Comparison of ENCODE assay signal across 23 cellular contexts in the genomic region with DNA sequence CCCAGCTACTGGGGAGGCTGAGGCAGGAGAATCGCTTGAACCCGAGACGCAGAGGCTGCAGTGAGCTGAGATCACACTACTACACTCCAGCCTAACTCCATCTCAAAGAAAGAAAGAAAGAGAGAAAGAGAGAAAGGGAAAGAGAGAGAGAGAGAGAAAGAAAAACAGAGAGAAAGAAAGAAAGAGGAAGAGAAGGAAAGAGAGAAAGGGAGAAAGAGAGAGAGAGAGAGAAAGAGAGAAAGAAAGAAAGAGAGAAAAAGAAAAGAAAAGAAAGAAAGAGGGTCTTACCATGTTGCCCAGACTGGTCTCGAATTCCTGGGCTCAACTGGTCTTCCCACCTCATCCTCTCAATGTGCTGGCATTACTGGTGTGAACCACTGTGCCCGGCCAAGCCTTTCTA. TPM values are rescaled to one million over a fixed set of nuclear protein-coding genes. Genes with fewer than 3 reads are reported as not detected.
DNase-seq lines count a peak whose midpoint lies in the region; ATAC-seq and TF ChIP-seq lines count a peak whose summit lies in the region.
"Had no signal": no experiment of that assay in that cellular context is flagged by ENCODE, and none has a peak within 500 bp of the region (broad histone marks: within the 10 kb centered on the region; RNA-seq: fewer than 3 reads in every experiment).

No MANE protein-coding gene starts in this region.

- H3K27me3 Mint-ChIP-seq in chondrocyte (ENCODE audit: low read depth): no peaks in the 10 kb centered on the region
- H3K27me3 Mint-ChIP-seq in activated CD8-positive, alpha-beta T cell treated with anti-CD3 and anti-CD28 coated beads, Interleukin-2, amount 10 ng/mL, durations not matched to agents 7 days and 5 days (ENCODE audit: low read depth): no peaks in the 10 kb centered on the region
- H3K27me3 Mint-ChIP-seq in CD8-positive, alpha-beta T cell (ENCODE audit: low read depth): no peaks in the 10 kb centered on the region
- H3K27me3 Mint-ChIP-seq in CD4-positive, alpha-beta memory T cell: peaks cover 1 to 5% of the 10 kb centered on the region in 2 donors

- no peak overlapping the region for H2BK12ac ChIP-seq in trophoblast cell (ENCODE audit: low read length)

- no peak for TF ChIP-seq POLR2A in upper lobe of left lung (IDR thresholded peaks at IDR 0.05)

- H3K4me1 ChIP-seq in HEK293 (ENCODE audit: control insufficient read depth, insufficient read depth, low read length) (no peaks in the 10 kb centered on the region), trophoblast cell (ENCODE audit: control insufficient read depth in 1 of 2, insufficient read depth in 2 of 2, low read length in 2 of 2) (peaks cover 0 to 3% of the 10 kb centered on the region in 2 experiments), upper lobe of left lung (peaks cover 0 to 3% (median 0%) of the 10 kb centered on the region in 4 donors)
- H3K4me1 ChIP-seq in CD8-positive, alpha-beta T cell (ENCODE audit: insufficient read depth, low read length): no peaks in the 10 kb centered on the region
- no peaks in the 10 kb centered on the region for H3K4me1 ChIP-seq in CD4-positive, alpha-beta memory T cell (ENCODE audit: insufficient read depth, low read length)

- no peak overlapping the region for H4K12ac ChIP-seq in trophoblast cell (ENCODE audit: low read depth, low read length)

- intact Hi-C loops in CD8-positive, alpha-beta T cell (cut with DNase I, micrococcal nuclease): no loop called here
- intact Hi-C loops in CD4-positive, alpha-beta memory T cell (cut with micrococcal nuclease): no loop called here

- no peak overlapping the region for H4K91ac ChIP-seq in trophoblast cell (ENCODE audit: low read depth, low read length)

- TF ChIP-seq CTCF in HEK293 (tag by site-specific recombination; IDR thresholded peaks at IDR 0.05): no peak
- TF ChIP-seq CTCF in chondrocyte (IDR thresholded peaks at IDR 0.05): no peak
- TF ChIP-seq CTCF in upper lobe of left lung (IDR thresholded peaks at IDR 0.05): no peak
- no peak for TF ChIP-seq CTCF in CD8-positive, alpha-beta T cell (IDR thresholded peaks at IDR 0.05)

- H2BK120ac ChIP-seq in trophoblast cell (ENCODE audit: insufficient read depth, low read length, poor library complexity): no peak overlapping the region

- peaks cover 0 to 88% of the 10 kb centered on the region in 2 experiments; a peak in 1 of 3 replicates for H3K36me3 ChIP-seq in HEK293 (ENCODE audit: control insufficient read depth in 2 of 2, insufficient read depth in 1 of 2, low read length in 2 of 2)
- H3K36me3 ChIP-seq in trophoblast cell (ENCODE audit: control insufficient read depth in 1 of 2, insufficient read depth in 2 of 2, low read length in 2 of 2): peaks cover 88 to 91% of the 10 kb centered on the region in 2 experiments
- no peaks in the 10 kb centered on the region for H3K36me3 ChIP-seq in upper lobe of left lung
- no peaks in the 10 kb centered on the region for H3K36me3 ChIP-seq in CD8-positive, alpha-beta T cell (ENCODE audit: insufficient read depth, low read length)
- H3K36me3 ChIP-seq in CD4-positive, alpha-beta memory T cell (ENCODE audit: insufficient read depth, low read length): no peaks in the 10 kb centered on the region

- no peak overlapping the region for H3K9ac ChIP-seq in trophoblast cell (ENCODE audit: low read length)

- H3K27ac ChIP-seq in HEK293 (ENCODE audit: extremely low read depth, low read depth, low read length) (no peak overlapping the region), trophoblast cell (ENCODE audit: low read depth, low read length) (no peak overlapping the region), upper lobe of left lung (peak overlapping the region; percentile 36 to 60 (median 52))
- H3K27ac ChIP-seq in CD8-positive, alpha-beta T cell (ENCODE audit: low read depth, low read length): no peak overlapping the region
- no peak overlapping the region for H3K27ac ChIP-seq in CD4-positive, alpha-beta memory T cell (ENCODE audit: low read depth, low read length)
- H3K27ac ChIP-seq: SJSA1 had no signal

- peak overlapping the region; percentile 41 for H3K18ac ChIP-seq in trophoblast cell (ENCODE audit: low read length)

- peak overlapping the region; percentile 68 for H3K27ac Mint-ChIP-seq in chondrocyte (ENCODE audit: unreplicated experiment)
- H3K27ac Mint-ChIP-seq in activated CD8-positive, alpha-beta T cell treated with anti-CD3 and anti-CD28 coated beads, Interleukin-2, amount 10 ng/mL, durations not matched to agents 7 days and 5 days: no peak overlapping the region
- no peak overlapping the region for H3K27ac Mint-ChIP-seq in CD8-positive, alpha-beta T cell
- no peak overlapping the region for H3K27ac Mint-ChIP-seq in CD4-positive, alpha-beta memory T cell

- H2BK5ac ChIP-seq in trophoblast cell (ENCODE audit: low read depth, low read length, poor library complexity): no peak overlapping the region

- peaks cover 7% of the 10 kb centered on the region for H3K79me2 ChIP-seq in trophoblast cell (ENCODE audit: control insufficient read depth, insufficient read depth, low read length, poor library complexity)

- TF ChIP-seq EP300 in upper lobe of left lung (IDR thresholded peaks at IDR 0.05): no peak

- POLR2A ChIA-PET in HEK293 (lab: Yijun Ruan, JAX): no interaction called here
- POLR2A ChIA-PET in activated CD8-positive, alpha-beta T cell treated with anti-CD3 and anti-CD28 coated beads, Interleukin-2, amount 10 ng/mL, durations not matched to agents 7 days and 5 days (lab: Charles Lee): interaction anchor here (1.0 kb wide), 1 partner anchor 39 kb away, joined by 3 read pairs; no protein-coding TSS in a partner anchor
- POLR2A ChIA-PET in CD8-positive, alpha-beta T cell (lab: Charles Lee): no interaction called here
- POLR2A ChIA-PET in CD4-positive, alpha-beta memory T cell (lab: Charles Lee; ENCODE audit: partially characterized antibody): no interaction called here

- H3K4me3 ChIP-seq in HEK293 (ENCODE audit: low read depth, low read length) (no peak overlapping the region), trophoblast cell (ENCODE audit: low read depth, low read length) (no peak overlapping the region), upper lobe of left lung (no peak overlapping the region)
- H3K4me3 ChIP-seq in CD8-positive, alpha-beta T cell (ENCODE audit: low read depth, low read length): no peak overlapping the region
- no peak overlapping the region for H3K4me3 ChIP-seq in CD4-positive, alpha-beta memory T cell (ENCODE audit: low read length in 2 of 2)
- H3K4me3 ChIP-seq: SJSA1 had no signal

- no peak for ATAC-seq in upper lobe of left lung (ENCODE audit: low FRiP score in 2 of 2)
- no peak for ATAC-seq in activated CD8-positive, alpha-beta T cell treated with anti-CD3 and anti-CD28 coated beads, Interleukin-2, amount 10 ng/mL, durations not matched to agents 7 days and 5 days
- no peak for ATAC-seq in CD8-positive, alpha-beta T cell
- ATAC-seq: Right ventricle myocardium inferior had no signal

- no CpG with 5 or more reads among the region's 5 CpGs for WGBS in trophoblast cell (ENCODE audit: extremely low coverage, insufficient coverage, insufficient read length)
- 80 to 88% methylated on average over 5 of the region's 5 CpGs for WGBS in upper lobe of left lung, 2 donors

- no peak overlapping the region for H3K4me3 Mint-ChIP-seq in chondrocyte (ENCODE audit: unreplicated experiment)
- H3K4me3 Mint-ChIP-seq in activated CD8-positive, alpha-beta T cell treated with anti-CD3 and anti-CD28 coated beads, Interleukin-2, amount 10 ng/mL, durations not matched to agents 7 days and 5 days: no peak overlapping the region
- H3K4me3 Mint-ChIP-seq in CD8-positive, alpha-beta T cell: no peak overlapping the region
- H3K4me3 Mint-ChIP-seq in CD4-positive, alpha-beta memory T cell: no peak overlapping the region
- H3K4me3 Mint-ChIP-seq: H9 had no signal

- H3K14ac ChIP-seq in trophoblast cell (ENCODE audit: low read length): no peak overlapping the region

- H3K4me1 Mint-ChIP-seq in chondrocyte (ENCODE audit: low read depth): peaks cover 4% of the 10 kb centered on the region
- no peaks in the 10 kb centered on the region for H3K4me1 Mint-ChIP-seq in activated CD8-positive, alpha-beta T cell treated with anti-CD3 and anti-CD28 coated beads, Interleukin-2, amount 10 ng/mL, durations not matched to agents 7 days and 5 days (ENCODE audit: low read depth)
- H3K4me1 Mint-ChIP-seq in CD8-positive, alpha-beta T cell (ENCODE audit: low read depth): no peaks in the 10 kb centered on the region
- no peaks in the 10 kb centered on the region for H3K4me1 Mint-ChIP-seq in CD4-positive, alpha-beta memory T cell

- H2AFZ ChIP-seq in trophoblast cell (ENCODE audit: insufficient read depth, low read length, poor library complexity): no peak overlapping the region

- no peak overlapping the region for H3K4ac ChIP-seq in trophoblast cell (ENCODE audit: low read depth, low read length)

- H3K9me3 ChIP-seq in HEK293 (ENCODE audit: control insufficient read depth, insufficient read depth, low read depth, low read length) (no peaks in the 10 kb centered on the region), trophoblast cell (ENCODE audit: insufficient read depth, low read depth, low read length) (no peaks in the 10 kb centered on the region), upper lobe of left lung (no peaks in the 10 kb centered on the region)
- H3K9me3 ChIP-seq in CD8-positive, alpha-beta T cell (ENCODE audit: low read length): no peaks in the 10 kb centered on the region
- H3K9me3 ChIP-seq in CD4-positive, alpha-beta memory T cell (ENCODE audit: control insufficient read depth in 1 of 2, low read length in 2 of 2): no peaks in the 10 kb centered on the region
- H3K9me3 ChIP-seq: SJSA1 had no signal

- no peak overlapping the region for H3K23ac ChIP-seq in trophoblast cell (ENCODE audit: low read length)

- H3K4me2 ChIP-seq in trophoblast cell (ENCODE audit: low read length): no peak overlapping the region

- no peaks in the 10 kb centered on the region for H3K9me3 Mint-ChIP-seq in chondrocyte (ENCODE audit: low read depth)
- H3K9me3 Mint-ChIP-seq in activated CD8-positive, alpha-beta T cell treated with anti-CD3 and anti-CD28 coated beads, Interleukin-2, amount 10 ng/mL, durations not matched to agents 7 days and 5 days (ENCODE audit: insufficient read depth): no peaks in the 10 kb centered on the region
- no peaks in the 10 kb centered on the region for H3K9me3 Mint-ChIP-seq in CD8-positive, alpha-beta T cell
- no peaks in the 10 kb centered on the region for H3K9me3 Mint-ChIP-seq in CD4-positive, alpha-beta memory T cell
- H3K9me3 Mint-ChIP-seq: H9 had no signal

- peaks cover 14% of the 10 kb centered on the region for H3K36me3 Mint-ChIP-seq in chondrocyte (ENCODE audit: low read depth)
- no peaks in the 10 kb centered on the region for H3K36me3 Mint-ChIP-seq in activated CD8-positive, alpha-beta T cell treated with anti-CD3 and anti-CD28 coated beads, Interleukin-2, amount 10 ng/mL, durations not matched to agents 7 days and 5 days (ENCODE audit: low read depth)
- no peaks in the 10 kb centered on the region for H3K36me3 Mint-ChIP-seq in CD8-positive, alpha-beta T cell
- H3K36me3 Mint-ChIP-seq in CD4-positive, alpha-beta memory T cell: no peaks in the 10 kb centered on the region

- no peak for DNase-seq in chondrocyte (ENCODE audit: low spot score)
- DNase-seq in trophoblast cell: no peak
- no peak for DNase-seq in upper lobe of left lung
- DNase-seq in activated CD8-positive, alpha-beta T cell treated with anti-CD3 and anti-CD28 coated beads, Interleukin-2, amount 10 ng/mL, durations not matched to agents 7 days and 5 days: no peak
- DNase-seq in CD8-positive, alpha-beta T cell: no peak
- no peak for DNase-seq in CD4-positive, alpha-beta memory T cell
- no peak for DNase-seq in NCI-H446 treated with DMSO at 0.1 percent for 48 hours (lab: John Stamatoyannopoulos, UW)
- DNase-seq: AML-193, C1 segment of cervical spinal cord, EL, GF-D8, H9, IMR-90, MV-4-11, NCI-H1105 treated with DMSO at 0.1 percent for 48 hours, NCI-H2081, NCI-H2171, NCI-H345, NCI-H526 had no signal

- peaks cover 5% of the 10 kb centered on the region for H3K79me1 ChIP-seq in trophoblast cell (ENCODE audit: low read length)

- H3K27me3 ChIP-seq in trophoblast cell (ENCODE audit: insufficient read depth, low read length) (no peaks in the 10 kb centered on the region), upper lobe of left lung (no peaks in the 10 kb centered on the region)
- no peaks in the 10 kb centered on the region for H3K27me3 ChIP-seq in CD8-positive, alpha-beta T cell (ENCODE audit: insufficient read depth, low read length)
- H3K27me3 ChIP-seq in CD4-positive, alpha-beta memory T cell (ENCODE audit: insufficient read depth, low read length): no peaks in the 10 kb centered on the region
- H3K27me3 ChIP-seq: SJSA1 had no signal

- H4K8ac ChIP-seq in trophoblast cell (ENCODE audit: low read depth, low read length): no peak overlapping the region

- H2AK5ac ChIP-seq in trophoblast cell (ENCODE audit: low read length): no peak overlapping the region

- CTCF ChIA-PET in HEK293 (lab: Yijun Ruan, JAX): interaction anchor here (0.5 to 2.0 kb wide), 3 partner anchors 12 to 257 kb away, joined by 3 to 7 read pairs (median 3); no protein-coding TSS in a partner anchor
- CTCF ChIA-PET in activated CD8-positive, alpha-beta T cell treated with anti-CD3 and anti-CD28 coated beads, Interleukin-2, amount 10 ng/mL, durations not matched to agents 7 days and 5 days (lab: Charles Lee): interaction anchor here (0.6 kb wide), 1 partner anchor 225 kb away, joined by 4 read pairs; no protein-coding TSS in a partner anchor
- CTCF ChIA-PET in CD8-positive, alpha-beta T cell (lab: Charles Lee): no interaction called here
- CTCF ChIA-PET in CD4-positive, alpha-beta memory T cell (lab: Charles Lee; ENCODE audit: partially characterized antibody): no interaction called here

RNA-seq across cellular contexts. Expression of a gene that starts 22.3 kb away (rescaled TPM):
- 127 to 186 TPM (median 183 TPM) in 3 replicates for total RNA-seq in chondrocyte
- polyA plus RNA-seq in trophoblast cell (2013): 1,067 and 1,077 TPM in 2 replicates
- 100 to 1,000 TPM in 4 of 6 donors, 10 to 100 TPM in 2; 63.9 to 523 (median 207) TPM for total RNA-seq in upper lobe of left lung
- total RNA-seq in activated CD8-positive, alpha-beta T cell treated with anti-CD3 and anti-CD28 coated beads, Interleukin-2, amount 10 ng/mL, durations not matched to agents 7 days and 5 days: not detected
- total RNA-seq in CD8-positive, alpha-beta T cell: not detected
- not detected for total RNA-seq in CD4-positive, alpha-beta memory T cell
- not detected for polyA plus RNA-seq in CD4-positive, alpha-beta memory T cell
- total RNA-seq: OCI-LY7 had no signal

Comparison
In these comparisons a context has a peak if more than half of its experiments do, and no peak if none do; other contexts are left out.
1. H3K27ac ChIP-seq: peak in upper lobe of left lung (4 of 4); none in HEK293 (single experiment), trophoblast cell (single experiment), CD8-positive, alpha-beta T cell (single experiment) and CD4-positive, alpha-beta memory T cell (single experiment).
2. RNA of a gene that starts 22.3 kb away (total RNA-seq): 63.9 to 523 TPM in upper lobe of left lung and 127 to 186 TPM in chondrocyte; not detected in activated CD8-positive, alpha-beta T cell treated with anti-CD3 and anti-CD28 coated beads, Interleukin-2, amount 10 ng/mL, durations not matched to agents 7 days and 5 days, not detected in CD8-positive, alpha-beta T cell and not detected in CD4-positive, alpha-beta memory T cell; every median in the first group is over 10 times any median in the second.
3. CTCF ChIA-PET loops: an anchor here in HEK293 (0.5 to 2.0 kb wide) and activated CD8-positive, alpha-beta T cell treated with anti-CD3 and anti-CD28 coated beads, Interleukin-2, amount 10 ng/mL, durations not matched to agents 7 days and 5 days (0.6 kb wide); none called in CD8-positive, alpha-beta T cell and CD4-positive, alpha-beta memory T cell.